Comparison of ENCODE assay signal across 1 cellular context in the genomic region with DNA sequence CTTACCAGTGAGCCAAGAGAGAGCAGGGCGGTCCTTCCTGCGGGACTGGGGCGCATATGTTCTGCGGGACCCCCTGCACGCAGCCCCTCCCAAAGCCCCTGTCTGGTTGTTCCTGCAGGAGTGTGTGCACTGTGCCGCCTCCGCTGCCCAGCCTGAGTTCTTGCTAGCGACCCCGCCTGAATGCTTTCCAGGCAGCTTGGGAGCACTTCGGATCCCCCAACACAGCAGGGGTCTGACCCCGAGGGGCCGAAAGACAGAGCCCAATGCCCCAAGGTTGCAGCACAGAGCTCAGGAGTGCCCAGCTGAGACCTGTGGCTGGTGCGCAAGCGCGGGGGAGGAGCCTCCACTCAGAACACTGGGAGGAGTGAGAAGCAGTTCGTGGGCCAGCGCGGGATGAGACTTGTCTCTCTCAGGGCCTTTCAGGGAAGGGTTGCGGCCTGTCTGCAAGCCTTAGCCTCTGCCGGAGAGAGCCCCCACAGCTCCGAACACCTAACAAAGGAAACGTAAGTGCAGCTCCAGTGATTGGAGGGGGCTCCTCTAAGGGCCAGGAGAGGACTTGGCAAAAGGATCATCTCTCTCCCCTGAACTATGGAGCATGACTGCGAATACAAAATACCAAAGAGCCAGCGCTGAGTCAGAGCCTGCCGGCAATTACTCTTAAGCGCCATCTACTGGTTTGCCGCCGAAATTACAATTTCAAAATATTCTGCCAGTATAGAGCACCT.
A peak's percentile ranks its signal among the peaks of the same experiment; 100 is the strongest.
TF ChIP-seq lines count a peak whose summit lies in the region.

No MANE protein-coding gene starts in this region.

TF ChIP-seq in GM12878, 131 proteins besides CTCF, POLR2A, EP300 and RAD21 (continued from another document):
- TF ChIP-seq MXI1 (IDR thresholded peaks at IDR 0.05; ENCODE audit: low read depth, low read length): peak; percentile 70; the same call in 1 of the 2 replicates
- TF ChIP-seq ZSCAN29 (IDR thresholded peaks at IDR 0.05): no peak
